21 cellular contexts compared by ENCODE assay signal in the genomic region with DNA sequence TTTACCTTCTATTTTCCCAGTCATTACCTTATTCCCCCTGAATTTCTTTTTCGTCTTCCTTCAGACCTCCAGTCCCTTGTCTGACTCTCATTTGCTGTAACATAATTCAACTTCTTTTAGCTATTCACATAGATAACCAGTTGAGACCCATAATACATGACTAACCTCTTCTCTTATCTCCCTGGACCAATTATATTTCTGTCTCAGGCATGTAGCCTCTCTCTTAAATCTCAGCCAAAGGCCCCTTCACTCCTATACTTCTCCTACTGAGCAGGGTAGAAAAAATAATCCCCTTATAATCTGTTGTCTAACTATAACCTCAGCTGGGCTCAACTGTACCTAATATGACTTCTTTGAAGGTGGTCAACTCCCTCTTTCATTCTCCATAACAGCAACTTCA.
"Had no signal": no experiment of that assay in that cellular context is flagged by ENCODE, and none has a peak within 500 bp of the region (broad histone marks: within the 10 kb centered on the region; RNA-seq: fewer than 3 reads in every experiment).

No MANE protein-coding gene starts in this region.

- H3K27me3 Mint-ChIP-seq: activated CD4-positive, alpha-beta T cell treated with anti-CD3 and anti-CD28 coated beads for 36 hours; activated naive CD4-positive, alpha-beta T cell treated with anti-CD3 and anti-CD28 coated beads, Interleukin-2, amount 10 ng/mL, durations not matched to agents 7 days and 5 days; activated T-helper 17 cell treated with anti-CD3 and anti-CD28 coated beads, Interleukin-2, amount 50 U/mL, for 72 hours; T-helper 17 cell had no signal

- ATAC-seq: activated CD4-positive, alpha-beta T cell treated with anti-CD3 and anti-CD28 coated beads for 36 hours; activated CD8-positive, alpha-beta T cell treated with anti-CD3 and anti-CD28 coated beads, Interleukin-2, amount 10 ng/mL, durations not matched to agents 7 days and 5 days; activated T-helper 17 cell treated with anti-CD3 and anti-CD28 coated beads, Interleukin-2, amount 50 U/mL, for 72 hours; PC-3; T-helper 17 cell had no signal

- DNase-seq: activated CD4-positive, alpha-beta T cell treated with anti-CD3 and anti-CD28 coated beads for 36 hours; activated CD4-positive, alpha-beta T cell treated with anti-CD3 and anti-CD28 coated beads, Interleukin-2, amount 50 U/mL, for 1 hour; activated CD8-positive, alpha-beta memory T cell treated with anti-CD3 and anti-CD28 coated beads, Interleukin-2, amount 50 U/mL, for 48 hours; activated CD8-positive, alpha-beta T cell treated with anti-CD3 and anti-CD28 coated beads, Interleukin-2, amount 10 ng/mL, durations not matched to agents 7 days and 5 days; activated gamma-delta T cell treated with Interleukin-2 at 50 U/mL for 16 hours; activated naive CD4-positive, alpha-beta T cell treated with anti-CD3 and anti-CD28 coated beads, Interleukin-2, amount 10 ng/mL, durations not matched to agents 7 days and 5 days; activated T-cell treated with anti-CD3 and anti-CD28 coated beads, Interleukin-2, amount 50 U/mL, for 1 hour; caudate nucleus; Kasumi-1; KBM-7; NCI-H146; NCI-H187 treated with DMSO at 0.1 percent for 48 hours; NCI-H2081 treated with DMSO at 0.1 percent for 48 hours; NCI-H446; NCI-H524; PC-3; SHP77 treated with DMSO at 0.1 percent for 48 hours; T-helper 17 cell; T-helper 9 cell; WERI-Rb-1 had no signal

- H3K4me3 Mint-ChIP-seq: activated CD4-positive, alpha-beta T cell treated with anti-CD3 and anti-CD28 coated beads for 36 hours; activated CD8-positive, alpha-beta T cell treated with anti-CD3 and anti-CD28 coated beads, Interleukin-2, amount 10 ng/mL, durations not matched to agents 7 days and 5 days; activated naive CD4-positive, alpha-beta T cell treated with anti-CD3 and anti-CD28 coated beads, Interleukin-2, amount 10 ng/mL, durations not matched to agents 7 days and 5 days; activated T-helper 17 cell treated with anti-CD3 and anti-CD28 coated beads, Interleukin-2, amount 50 U/mL, for 72 hours; T-helper 17 cell had no signal

- H3K9me3 Mint-ChIP-seq: activated naive CD4-positive, alpha-beta T cell treated with anti-CD3 and anti-CD28 coated beads, Interleukin-2, amount 10 ng/mL, durations not matched to agents 7 days and 5 days; activated T-helper 17 cell treated with anti-CD3 and anti-CD28 coated beads, Interleukin-2, amount 50 U/mL, for 72 hours had no signal

- H3K27ac Mint-ChIP-seq: activated CD8-positive, alpha-beta T cell treated with anti-CD3 and anti-CD28 coated beads, Interleukin-2, amount 10 ng/mL, durations not matched to agents 7 days and 5 days; activated naive CD4-positive, alpha-beta T cell treated with anti-CD3 and anti-CD28 coated beads, Interleukin-2, amount 10 ng/mL, durations not matched to agents 7 days and 5 days; activated T-helper 17 cell treated with anti-CD3 and anti-CD28 coated beads, Interleukin-2, amount 50 U/mL, for 72 hours; T-helper 17 cell had no signal
